Comparison of ENCODE assay signal across 27 cellular contexts in genomic region chr13:112820318-112820717, GRCh38.
"Had no signal": no experiment of that assay in that cellular context is flagged by ENCODE, and none has a peak within 500 bp of the region (broad histone marks: within the 10 kb centered on the region; RNA-seq: fewer than 3 reads in every experiment).

No MANE protein-coding gene starts in this region.

- ATAC-seq: foreskin keratinocyte; lower lobe of right lung; mucosa of descending colon; natural killer cell treated with Interleukin-12 subunit alpha and Interleukin-12 subunit beta and Interleukin-15 and Interleukin-18, amount 100 ng/mL, for 72 hours; stimulated activated naive B cell treated with anti-CD40 and anti-IgM and Interleukin-4, amounts not matched to agents 10 μg/mL and 1 μg/mL and 100 μg/mL, for 72 hours; upper lobe of right lung had no signal

- H3K4me3 ChIP-seq: esophagus muscularis mucosa, lower lobe of right lung, mucosa of descending colon, prostate gland, suprapubic skin, tibial artery, upper lobe of right lung had no signal

- H3K27ac ChIP-seq: brain microvascular endothelial cell, esophagus muscularis mucosa, foreskin keratinocyte, lower lobe of right lung, prostate gland, suprapubic skin, tibial artery, upper lobe of right lung had no signal

- H3K9me3 Mint-ChIP-seq: activated naive CD4-positive, alpha-beta T cell treated with anti-CD3 and anti-CD28 coated beads, Interleukin-2, amount 10 ng/mL, durations not matched to agents 7 days and 5 days; activated naive CD8-positive, alpha-beta T cell treated with anti-CD3 and anti-CD28 coated beads, Interleukin-2, amount 10 ng/mL, durations not matched to agents 7 days and 5 days; natural killer cell treated with Interleukin-12 subunit alpha and Interleukin-12 subunit beta and Interleukin-15 and Interleukin-18, amount 100 ng/mL, for 72 hours; T-helper 2 cell treated with Interferon-gamma antibody and Interleukin-4, amounts not matched to agents 5 μg/mL and 100 μg/mL, for 36 hours had no signal

- H3K9me3 ChIP-seq: esophagus muscularis mucosa, lower lobe of right lung, mucosa of descending colon, prostate gland, suprapubic skin, tibial artery, upper lobe of right lung had no signal

- H3K4me1 ChIP-seq: esophagus muscularis mucosa, foreskin keratinocyte, lower lobe of right lung, prostate gland, suprapubic skin, tibial artery, upper lobe of right lung had no signal

- FAIRE-seq: astrocyte, islet of Langerhans had no signal

- H3K27me3 Mint-ChIP-seq: activated naive CD4-positive, alpha-beta T cell treated with anti-CD3 and anti-CD28 coated beads, Interleukin-2, amount 10 ng/mL, durations not matched to agents 7 days and 5 days; activated naive CD8-positive, alpha-beta T cell treated with anti-CD3 and anti-CD28 coated beads, Interleukin-2, amount 10 ng/mL, durations not matched to agents 7 days and 5 days; natural killer cell treated with Interleukin-12 subunit alpha and Interleukin-12 subunit beta and Interleukin-15 and Interleukin-18, amount 100 ng/mL, for 72 hours; stimulated activated naive B cell treated with anti-CD40 and anti-IgM and Interleukin-4, amounts not matched to agents 10 μg/mL and 1 μg/mL and 100 μg/mL, for 72 hours had no signal

- H3K4me1 Mint-ChIP-seq: endodermal cell; stimulated activated naive B cell treated with anti-CD40 and anti-IgM and Interleukin-4, amounts not matched to agents 10 μg/mL and 1 μg/mL and 100 μg/mL, for 72 hours had no signal

- H3K27ac Mint-ChIP-seq: activated naive CD4-positive, alpha-beta T cell treated with anti-CD3 and anti-CD28 coated beads, Interleukin-2, amount 10 ng/mL, durations not matched to agents 7 days and 5 days; activated naive CD8-positive, alpha-beta T cell treated with anti-CD3 and anti-CD28 coated beads, Interleukin-2, amount 10 ng/mL, durations not matched to agents 7 days and 5 days; endodermal cell; natural killer cell treated with Interleukin-12 subunit alpha and Interleukin-12 subunit beta and Interleukin-15 and Interleukin-18, amount 100 ng/mL, for 72 hours; stimulated activated naive B cell treated with anti-CD40 and anti-IgM and Interleukin-4, amounts not matched to agents 10 μg/mL and 1 μg/mL and 100 μg/mL, for 72 hours; T-helper 2 cell treated with Interferon-gamma antibody and Interleukin-4, amounts not matched to agents 5 μg/mL and 100 μg/mL, for 36 hours had no signal

- H3K36me3 ChIP-seq: brain microvascular endothelial cell had no signal

- H3K4me3 Mint-ChIP-seq: activated naive CD4-positive, alpha-beta T cell treated with anti-CD3 and anti-CD28 coated beads, Interleukin-2, amount 10 ng/mL, durations not matched to agents 7 days and 5 days; activated naive CD8-positive, alpha-beta T cell treated with anti-CD3 and anti-CD28 coated beads, Interleukin-2, amount 10 ng/mL, durations not matched to agents 7 days and 5 days; endodermal cell; natural killer cell treated with Interleukin-12 subunit alpha and Interleukin-12 subunit beta and Interleukin-15 and Interleukin-18, amount 100 ng/mL, for 72 hours; stimulated activated naive B cell treated with anti-CD40 and anti-IgM and Interleukin-4, amounts not matched to agents 10 μg/mL and 1 μg/mL and 100 μg/mL, for 72 hours; T-helper 2 cell treated with Interferon-gamma antibody and Interleukin-4, amounts not matched to agents 5 μg/mL and 100 μg/mL, for 36 hours had no signal

- DNase-seq: activated CD4-positive, alpha-beta T cell treated with anti-CD3 and anti-CD28 coated beads for 4 hours; activated CD4-positive, alpha-beta T cell treated with anti-CD3 and anti-CD28 coated beads, Interleukin-2, amount 50 U/mL, for 4 hours; activated gamma-delta T cell; activated naive CD4-positive, alpha-beta T cell treated with anti-CD3 and anti-CD28 coated beads, Interleukin-2, amount 10 ng/mL, durations not matched to agents 7 days and 5 days; activated naive CD8-positive, alpha-beta T cell treated with anti-CD3 and anti-CD28 coated beads, Interleukin-2, amount 10 ng/mL, durations not matched to agents 7 days and 5 days; activated T-cell treated with anti-CD3 and anti-CD28 coated beads, Interleukin-2, amount 50 U/mL, for 1 hour; brain microvascular endothelial cell; central memory CD4-positive, alpha-beta T cell; endodermal cell; foreskin keratinocyte; lower lobe of right lung; mesenchymal stem cell; mucosa of descending colon; retina; stimulated activated CD4-positive, alpha-beta T cell treated with anti-CD3 and anti-CD28 coated beads, Interleukin-15, amount 100 ng/mL, for 24 hours; stimulated activated CD4-positive, alpha-beta T cell treated with anti-CD3 and anti-CD28 coated beads, Interleukin-2, amount 100 ng/mL, for 24 hours; stimulated activated naive B cell treated with anti-CD40 and anti-IgM and Interleukin-4, amounts not matched to agents 10 μg/mL and 1 μg/mL and 100 μg/mL, for 72 hours; T-helper 1 cell; upper lobe of right lung had no signal

- H3K27me3 ChIP-seq: brain microvascular endothelial cell, esophagus muscularis mucosa, foreskin keratinocyte, suprapubic skin, tibial artery, upper lobe of right lung had no signal
